ENCODE assay signal across 1 cellular context in genomic region chr4:153490985-153491483, GRCh38.
A peak's percentile ranks its signal among the peaks of the same experiment; 100 is the strongest.
TF ChIP-seq lines count a peak whose summit lies in the region.

No MANE protein-coding gene starts in this region.

TF ChIP-seq in HEK293, 187 proteins besides CTCF, POLR2A, EP300 and RAD21 (continued from another document):
- TF ChIP-seq, protein P1, sequence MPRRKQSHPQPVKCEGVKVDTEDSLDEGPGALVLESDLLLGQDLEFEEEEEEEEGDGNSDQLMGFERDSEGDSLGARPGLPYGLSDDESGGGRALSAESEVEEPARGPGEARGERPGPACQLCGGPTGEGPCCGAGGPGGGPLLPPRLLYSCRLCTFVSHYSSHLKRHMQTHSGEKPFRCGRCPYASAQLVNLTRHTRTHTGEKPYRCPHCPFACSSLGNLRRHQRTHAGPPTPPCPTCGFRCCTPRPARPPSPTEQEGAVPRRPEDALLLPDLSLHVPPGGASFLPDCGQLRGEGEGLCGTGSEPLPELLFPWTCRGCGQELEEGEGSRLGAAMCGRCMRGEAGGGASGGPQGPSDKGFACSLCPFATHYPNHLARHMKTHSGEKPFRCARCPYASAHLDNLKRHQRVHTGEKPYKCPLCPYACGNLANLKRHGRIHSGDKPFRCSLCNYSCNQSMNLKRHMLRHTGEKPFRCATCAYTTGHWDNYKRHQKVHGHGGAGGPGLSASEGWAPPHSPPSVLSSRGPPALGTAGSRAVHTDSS (tag by site-specific recombination; IDR thresholded peaks at IDR 0.05): no peak
- TF ChIP-seq ZNF426 (tag by site-specific recombination; IDR thresholded peaks at IDR 0.05) (no peak), FEZF1 (tag by site-specific recombination; IDR thresholded peaks at IDR 0.05) (peak; percentile 79), OSR2 (tag by site-specific recombination; IDR thresholded peaks at IDR 0.05) (peak; percentile 58), BCL11A (tag by site-specific recombination; IDR thresholded peaks at IDR 0.05; ENCODE audit: low read depth) (0 out of 2 replicates have a peak, but pooled peaks have one; percentile 22), ZNF843 (tag by site-specific recombination; IDR thresholded peaks at IDR 0.05) (peak; percentile 88), ZEB2 (tag by site-specific recombination; IDR thresholded peaks at IDR 0.05) (peak; percentile 54; the same call in 1 of the 2 replicates), ZNF2 (tag by site-specific recombination; IDR thresholded peaks at IDR 0.05) (0 out of 2 replicates have a peak, but pooled peaks have one; percentile 67), ZNF280C (tag by site-specific recombination; IDR thresholded peaks at IDR 0.05) (no peak), MZF1 (tag by site-specific recombination; IDR thresholded peaks at IDR 0.05; ENCODE audit: borderline replicate concordance) (peak; percentile 100)
- TF ChIP-seq, protein P2, sequence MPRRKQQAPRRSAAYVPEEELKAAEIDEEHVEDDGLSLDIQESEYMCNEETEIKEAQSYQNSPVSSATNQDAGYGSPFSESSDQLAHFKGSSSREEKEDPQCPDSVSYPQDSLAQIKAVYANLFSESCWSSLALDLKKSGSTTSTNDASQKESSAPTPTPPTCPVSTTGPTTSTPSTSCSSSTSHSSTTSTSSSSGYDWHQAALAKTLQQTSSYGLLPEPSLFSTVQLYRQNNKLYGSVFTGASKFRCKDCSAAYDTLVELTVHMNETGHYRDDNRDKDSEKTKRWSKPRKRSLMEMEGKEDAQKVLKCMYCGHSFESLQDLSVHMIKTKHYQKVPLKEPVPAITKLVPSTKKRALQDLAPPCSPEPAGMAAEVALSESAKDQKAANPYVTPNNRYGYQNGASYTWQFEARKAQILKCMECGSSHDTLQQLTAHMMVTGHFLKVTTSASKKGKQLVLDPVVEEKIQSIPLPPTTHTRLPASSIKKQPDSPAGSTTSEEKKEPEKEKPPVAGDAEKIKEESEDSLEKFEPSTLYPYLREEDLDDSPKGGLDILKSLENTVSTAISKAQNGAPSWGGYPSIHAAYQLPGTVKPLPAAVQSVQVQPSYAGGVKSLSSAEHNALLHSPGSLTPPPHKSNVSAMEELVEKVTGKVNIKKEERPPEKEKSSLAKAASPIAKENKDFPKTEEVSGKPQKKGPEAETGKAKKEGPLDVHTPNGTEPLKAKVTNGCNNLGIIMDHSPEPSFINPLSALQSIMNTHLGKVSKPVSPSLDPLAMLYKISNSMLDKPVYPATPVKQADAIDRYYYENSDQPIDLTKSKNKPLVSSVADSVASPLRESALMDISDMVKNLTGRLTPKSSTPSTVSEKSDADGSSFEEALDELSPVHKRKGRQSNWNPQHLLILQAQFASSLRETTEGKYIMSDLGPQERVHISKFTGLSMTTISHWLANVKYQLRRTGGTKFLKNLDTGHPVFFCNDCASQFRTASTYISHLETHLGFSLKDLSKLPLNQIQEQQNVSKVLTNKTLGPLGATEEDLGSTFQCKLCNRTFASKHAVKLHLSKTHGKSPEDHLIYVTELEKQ (tag by site-specific recombination; IDR thresholded peaks at IDR 0.05; ENCODE audit: borderline replicate concordance): peak; percentile 88
- TF ChIP-seq, protein P3, sequence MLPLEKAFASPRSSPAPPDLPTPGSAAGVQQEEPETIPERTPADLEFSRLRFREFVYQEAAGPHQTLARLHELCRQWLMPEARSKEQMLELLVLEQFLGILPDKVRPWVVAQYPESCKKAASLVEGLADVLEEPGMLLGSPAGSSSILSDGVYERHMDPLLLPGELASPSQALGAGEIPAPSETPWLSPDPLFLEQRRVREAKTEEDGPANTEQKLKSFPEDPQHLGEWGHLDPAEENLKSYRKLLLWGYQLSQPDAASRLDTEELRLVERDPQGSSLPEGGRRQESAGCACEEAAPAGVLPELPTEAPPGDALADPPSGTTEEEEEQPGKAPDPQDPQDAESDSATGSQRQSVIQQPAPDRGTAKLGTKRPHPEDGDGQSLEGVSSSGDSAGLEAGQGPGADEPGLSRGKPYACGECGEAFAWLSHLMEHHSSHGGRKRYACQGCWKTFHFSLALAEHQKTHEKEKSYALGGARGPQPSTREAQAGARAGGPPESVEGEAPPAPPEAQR (tag by site-specific recombination; IDR thresholded peaks at IDR 0.05): no peak
